8 cellular contexts compared by ENCODE assay signal in the genomic region with DNA sequence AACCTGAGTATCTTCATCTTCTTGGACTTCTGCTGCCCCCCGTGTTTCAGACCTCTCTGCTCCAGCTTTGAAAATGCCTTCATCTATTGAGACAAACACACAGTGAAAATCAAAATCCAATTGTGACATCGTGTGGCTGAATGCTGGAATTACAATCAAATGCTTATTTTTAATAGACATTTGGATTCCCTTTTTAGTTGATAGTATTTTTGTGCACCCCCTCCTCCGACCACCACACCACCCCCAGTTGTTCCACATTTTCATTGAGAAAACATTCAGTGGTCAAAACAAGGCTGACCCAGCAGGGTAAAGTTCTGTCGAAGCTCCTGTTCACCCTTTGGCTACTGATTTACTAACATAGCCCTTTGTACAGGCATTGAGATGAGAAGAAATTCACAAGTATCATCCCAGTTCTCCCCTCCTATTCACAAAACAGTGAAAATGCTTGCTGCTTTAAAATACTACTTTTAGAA.
DNase-seq lines count a peak whose midpoint lies in the region; ATAC-seq and TF ChIP-seq lines count a peak whose summit lies in the region.

No MANE protein-coding gene starts in this region.

- intact Hi-C loops in mammary epithelial cell (cut with micrococcal nuclease), result loop anchor here (2.0 to 10.0 kb wide), 2 partner anchors 140 to 1300 kb away; no protein-coding TSS in a partner anchor

- H3K4me2 ChIP-seq in mammary epithelial cell (ENCODE audit: insufficient read depth, low read depth, low read length), result no peak overlapping the region

- no peaks in the 10 kb centered on the region for H3K27me3 ChIP-seq in mammary epithelial cell (ENCODE audit: insufficient read depth, low read length)

- H3K9ac ChIP-seq in mammary epithelial cell (ENCODE audit: insufficient read depth, low read length), result no peak overlapping the region

- WGBS in mammary epithelial cell (ENCODE audit: low coverage, missing lambda C conversion rate), result 0% methylated on average over 3 of the region's 4 CpGs

- no TSS peak for BruUV-seq in mammary epithelial cell (replicated peaks; lab: Mats Ljungman, UMichigan)

- TF ChIP-seq CTCF in mammary epithelial cell (conservative IDR thresholded peaks at IDR 0.05 in 1 of 2, IDR thresholded peaks at IDR 0.05 in 1 of 2; ENCODE audit: extremely low read depth in 1 of 2, insufficient read depth in 1 of 2, low read depth in 1 of 2, low read length in 2 of 2), result peak; percentile 51 to 53

- ATAC-seq in HG03432 (IDR thresholded peaks at IDR 0.05; ENCODE audit: unreplicated experiment) (peak; percentile 67), HG03095 (IDR thresholded peaks at IDR 0.05; ENCODE audit: unreplicated experiment) (no peak)

- H2AFZ ChIP-seq in mammary epithelial cell (ENCODE audit: low read depth, low read length), result no peak overlapping the region

- no peaks in the 10 kb centered on the region for H3K36me3 ChIP-seq in mammary epithelial cell (ENCODE audit: insufficient read depth, low read length)

- no peaks in the 10 kb centered on the region for H3K79me2 ChIP-seq in mammary epithelial cell (ENCODE audit: insufficient read depth, low read length)

- H3K4me3 ChIP-seq in mammary epithelial cell (replicated peaks in 1 of 3; ENCODE audit: insufficient read depth in 1 of 3, low read depth in 2 of 3, low read length in 3 of 3), result no peak overlapping the region

- H3K27ac ChIP-seq in mammary epithelial cell (ENCODE audit: insufficient read depth, low read depth, low read length), result no peak overlapping the region

- dilution Hi-C loops in mammary epithelial cell (cut with HindIII; ENCODE audit: low sequenced_read_pairs), result no loop called here

- no peaks in the 10 kb centered on the region for H3K4me1 ChIP-seq in mammary epithelial cell (ENCODE audit: insufficient read depth, low read length)

- CTCF ChIA-PET in mammary epithelial cell (lab: Charles Lee; ENCODE audit: low non-redundant PET), result no interaction called here

- H3K9me3 ChIP-seq in mammary epithelial cell (replicated peaks; ENCODE audit: insufficient read depth, low read length), result no peaks in the 10 kb centered on the region

- peak; percentile 8 for DNase-seq in stimulated activated CD4-positive, alpha-beta T cell treated with anti-CD3 and anti-CD28 coated beads, Interleukin-15, amount 100 ng/mL, for 24 hours
- DNase-seq in stimulated activated CD4-positive, alpha-beta T cell treated with anti-CD3 and anti-CD28 coated beads, Interleukin-2, amount 100 ng/mL, for 24 hours, result no peak
- DNase-seq in NCI-H748 (lab: John Stamatoyannopoulos, UW; ENCODE audit: unreplicated experiment) (peak; percentile 75), mammary epithelial cell (peak; percentile 20), lung microvascular endothelial cell (ENCODE audit: low read depth in 2 of 2) (peak; percentile 47 to 63), GF-D8 (lab: John Stamatoyannopoulos, UW) (no peak)

- H4K20me1 ChIP-seq in mammary epithelial cell (ENCODE audit: insufficient read depth, low read length), result no peaks in the 10 kb centered on the region

- in situ Hi-C loops in mammary epithelial cell (cut with MboI; ENCODE audit: low sequenced_read_pairs in 2 of 2), result no loop called here

Comparison
In these comparisons a context has a peak if more than half of its experiments do, and no peak if none do; other contexts are left out.
1. DNase-seq: peak in stimulated activated CD4-positive, alpha-beta T cell treated with anti-CD3 and anti-CD28 coated beads, Interleukin-15, amount 100 ng/mL, for 24 hours (single experiment), NCI-H748 (single experiment), mammary epithelial cell (single experiment) and lung microvascular endothelial cell (2 of 2); none in stimulated activated CD4-positive, alpha-beta T cell treated with anti-CD3 and anti-CD28 coated beads, Interleukin-2, amount 100 ng/mL, for 24 hours (0 of 2) and GF-D8 (single experiment).